ENCODE assay signal across 11 cellular contexts in the genomic region with DNA sequence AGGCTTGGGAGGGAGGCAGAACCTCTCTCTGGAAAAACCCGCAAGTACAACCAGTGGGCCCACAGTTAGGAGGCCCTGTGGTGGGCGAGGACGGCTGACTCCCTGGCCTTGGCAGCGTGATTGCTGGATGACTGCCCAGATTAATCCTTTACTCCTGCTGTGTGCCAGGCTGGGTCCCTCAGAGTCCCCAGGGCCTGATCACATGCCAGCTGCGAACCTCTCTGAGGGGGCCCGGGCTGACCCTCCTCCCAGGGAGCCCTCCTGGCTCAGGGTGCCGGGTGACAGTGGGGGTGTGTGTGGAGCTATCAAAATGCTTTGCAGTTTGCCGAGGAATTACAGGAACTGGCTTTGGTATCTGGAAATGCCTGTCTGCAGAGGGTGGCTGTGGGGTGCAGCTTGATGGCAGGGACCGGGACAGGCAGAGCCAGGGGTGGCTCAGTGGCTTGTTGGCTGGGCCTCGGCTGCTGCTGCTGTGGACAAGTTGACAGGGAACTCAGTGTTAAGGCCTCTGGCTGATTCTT. TPM values are rescaled to one million over a fixed set of nuclear protein-coding genes. Genes with fewer than 3 reads are reported as not detected.
DNase-seq lines count a peak whose midpoint lies in the region; ATAC-seq and TF ChIP-seq lines count a peak whose summit lies in the region.
"Had no signal": no experiment of that assay in that cellular context is flagged by ENCODE, and none has a peak within 500 bp of the region (broad histone marks: within the 10 kb centered on the region; RNA-seq: fewer than 3 reads in every experiment).

No MANE protein-coding gene starts in this region.

- peaks cover 0 to 83% (median 45%) of the 10 kb centered on the region in 4 donors for H3K4me1 ChIP-seq in tibial nerve

- H3K4me3 Mint-ChIP-seq in activated CD8-positive, alpha-beta memory T cell treated with anti-CD3 and anti-CD28 coated beads, Interleukin-2, amount 10 ng/mL, durations not matched to agents 7 days and 5 days = no peak overlapping the region
- H3K4me3 Mint-ChIP-seq: activated B cell treated with CpG ODN at 0.5 μM for 24 hours, CD14-positive monocyte had no signal

- peak overlapping the region; percentile 35 for H3K27ac Mint-ChIP-seq in activated CD8-positive, alpha-beta memory T cell treated with anti-CD3 and anti-CD28 coated beads, Interleukin-2, amount 10 ng/mL, durations not matched to agents 7 days and 5 days
- H3K27ac Mint-ChIP-seq: activated B cell treated with CpG ODN at 0.5 μM for 24 hours had no signal

- H3K36me3 Mint-ChIP-seq in activated CD8-positive, alpha-beta memory T cell treated with anti-CD3 and anti-CD28 coated beads, Interleukin-2, amount 10 ng/mL, durations not matched to agents 7 days and 5 days = peaks cover 21% of the 10 kb centered on the region

- H3K4me1 Mint-ChIP-seq in activated CD8-positive, alpha-beta memory T cell treated with anti-CD3 and anti-CD28 coated beads, Interleukin-2, amount 10 ng/mL, durations not matched to agents 7 days and 5 days = peaks cover 48% of the 10 kb centered on the region

- TF ChIP-seq CTCF in tibial nerve (IDR thresholded peaks at IDR 0.05) = no peak

- no peaks in the 10 kb centered on the region for H3K9me3 Mint-ChIP-seq in activated CD8-positive, alpha-beta memory T cell treated with anti-CD3 and anti-CD28 coated beads, Interleukin-2, amount 10 ng/mL, durations not matched to agents 7 days and 5 days (ENCODE audit: low read depth)
- H3K9me3 Mint-ChIP-seq: activated B cell treated with CpG ODN at 0.5 μM for 24 hours had no signal

- no peaks in the 10 kb centered on the region for H3K9me3 ChIP-seq in tibial nerve

- no peaks in the 10 kb centered on the region for H3K27me3 Mint-ChIP-seq in activated CD8-positive, alpha-beta memory T cell treated with anti-CD3 and anti-CD28 coated beads, Interleukin-2, amount 10 ng/mL, durations not matched to agents 7 days and 5 days
- H3K27me3 Mint-ChIP-seq: activated B cell treated with CpG ODN at 0.5 μM for 24 hours had no signal

- no peak overlapping the region for H3K4me3 ChIP-seq in tibial nerve

- CTCF ChIA-PET in activated CD8-positive, alpha-beta memory T cell treated with anti-CD3 and anti-CD28 coated beads, Interleukin-2, amount 10 ng/mL, durations not matched to agents 7 days and 5 days (lab: Charles Lee) = interaction anchor here (1.0 to 1.3 kb wide), 2 partner anchors 35 to 49 kb away, joined by 3 to 4 read pairs; a partner anchor contains a TSS

- H3K36me3 ChIP-seq in tibial nerve = peaks cover 0 to 3% (median 0%) of the 10 kb centered on the region in 3 donors

- TF ChIP-seq EP300 in tibial nerve (IDR thresholded peaks at IDR 0.05) = no peak

- H3K27me3 ChIP-seq in layer of hippocampus (ENCODE audit: control insufficient read depth, insufficient read depth, low read length) (no peaks in the 10 kb centered on the region), tibial nerve (no peaks in the 10 kb centered on the region)

- WGBS in tibial nerve, 2 donors = 11 to 34% methylated on average over 8 to 9 of the region's 10 CpGs

- no peak for TF ChIP-seq POLR2A in tibial nerve (IDR thresholded peaks at IDR 0.05)

- peak overlapping the region; percentile 81 for H3K27ac ChIP-seq in layer of hippocampus (ENCODE audit: low read depth, low read length)
- H3K27ac ChIP-seq in tibial nerve = peak overlapping the region; percentile 17 to 83 (median 64)

- no peak for ATAC-seq in activated CD8-positive, alpha-beta memory T cell treated with anti-CD3 and anti-CD28 coated beads, Interleukin-2, amount 10 ng/mL, durations not matched to agents 7 days and 5 days
- ATAC-seq in HG03097 (IDR thresholded peaks at IDR 0.05; ENCODE audit: low FRiP score, unreplicated experiment) (no peak), GM21423 (IDR thresholded peaks at IDR 0.05; ENCODE audit: unreplicated experiment) (no peak)

- DNase-seq in activated CD8-positive, alpha-beta memory T cell treated with anti-CD3 and anti-CD28 coated beads, Interleukin-2, amount 10 ng/mL, durations not matched to agents 7 days and 5 days = no peak
- DNase-seq in activated CD8-positive, alpha-beta memory T cell treated with anti-CD3 and anti-CD28 coated beads, Interleukin-2, amount 50 U/mL, for 4 hours = no peak
- DNase-seq in astrocyte of the hippocampus (ENCODE audit: low read depth, low spot score) = peak; percentile 74
- DNase-seq in tibial nerve (ENCODE audit: low spot score in 2 of 2) = no peak
- DNase-seq in SHP77 treated with DMSO at 0.1 percent for 48 hours (lab: John Stamatoyannopoulos, UW) = no peak
- DNase-seq: activated B cell treated with CpG ODN at 0.5 μM for 24 hours, NCI-H1417 treated with DMSO at 0.1 percent for 48 hours had no signal

RNA-seq across cellular contexts. Expression of a gene that starts 48.9 kb away (rescaled TPM):
- total RNA-seq in activated CD8-positive, alpha-beta memory T cell treated with anti-CD3 and anti-CD28 coated beads, Interleukin-2, amount 10 ng/mL, durations not matched to agents 7 days and 5 days = 100 to 1,000 TPM; 267 to 315 TPM
- 100 to 1,000 TPM in 3 of 4 donors, 10 to 100 TPM in 1; 99.4 to 220 (median 140) TPM for total RNA-seq in tibial nerve
